11 cellular contexts compared by ENCODE assay signal in the genomic region with DNA sequence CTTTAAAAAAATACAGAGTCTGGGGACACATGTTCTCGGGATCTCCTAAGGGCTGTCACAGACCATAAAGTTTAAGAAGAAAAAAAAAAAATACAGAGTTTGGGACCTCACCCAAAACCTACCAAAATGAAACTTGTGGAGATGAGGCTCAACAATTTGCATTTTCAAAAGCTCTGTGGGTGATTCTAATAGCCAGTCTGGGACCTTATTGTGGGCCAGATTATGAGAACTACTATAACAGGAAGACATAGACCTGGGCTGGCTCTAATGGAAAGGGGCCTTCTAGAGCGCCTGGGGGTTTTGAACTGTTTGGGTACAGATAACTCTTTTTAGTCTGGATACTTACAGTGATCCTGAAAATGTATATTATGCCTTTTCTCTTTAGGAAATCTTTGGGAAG.
"Had no signal": no experiment of that assay in that cellular context is flagged by ENCODE, and none has a peak within 500 bp of the region (broad histone marks: within the 10 kb centered on the region; RNA-seq: fewer than 3 reads in every experiment).

No MANE protein-coding gene starts in this region.

- ATAC-seq: heart right ventricle; right cardiac atrium; stimulated activated naive B cell treated with anti-CD40 and anti-IgM and Interleukin-4, amounts not matched to agents 10 μg/mL and 1 μg/mL and 100 μg/mL, for 72 hours; WTC11 had no signal

- H3K4me3 ChIP-seq: colonic mucosa, heart right ventricle, spleen, upper lobe of left lung had no signal

- H3K27me3 ChIP-seq: colonic mucosa, heart right ventricle, spleen, upper lobe of left lung had no signal

- H3K9me3 ChIP-seq: colonic mucosa, heart right ventricle, spleen, upper lobe of left lung had no signal

- H3K36me3 ChIP-seq: colonic mucosa, heart right ventricle, spleen, upper lobe of left lung had no signal

- H3K27ac ChIP-seq: colonic mucosa, spleen had no signal

- DNase-seq: activated CD4-positive, alpha-beta T cell treated with anti-CD3 and anti-CD28 coated beads, Interleukin-2, amount 10 ng/mL, durations not matched to agents 24 days and 14 days; activated naive CD4-positive, alpha-beta T cell treated with anti-CD3 and anti-CD28 coated beads for 36 hours; colonic mucosa; heart right ventricle; posterior cingulate gyrus; right cardiac atrium; spleen; stimulated activated CD4-positive, alpha-beta T cell treated with anti-CD3 and anti-CD28 coated beads, Interleukin-2, amount 100 ng/mL, for 24 hours; stimulated activated naive B cell treated with anti-CD40 and anti-IgM and Interleukin-4, amounts not matched to agents 10 μg/mL and 1 μg/mL and 100 μg/mL, for 72 hours; upper lobe of left lung had no signal

- H3K4me1 ChIP-seq: colonic mucosa had no signal
